Comparison of ENCODE assay signal across 8 cellular contexts in the genomic region with DNA sequence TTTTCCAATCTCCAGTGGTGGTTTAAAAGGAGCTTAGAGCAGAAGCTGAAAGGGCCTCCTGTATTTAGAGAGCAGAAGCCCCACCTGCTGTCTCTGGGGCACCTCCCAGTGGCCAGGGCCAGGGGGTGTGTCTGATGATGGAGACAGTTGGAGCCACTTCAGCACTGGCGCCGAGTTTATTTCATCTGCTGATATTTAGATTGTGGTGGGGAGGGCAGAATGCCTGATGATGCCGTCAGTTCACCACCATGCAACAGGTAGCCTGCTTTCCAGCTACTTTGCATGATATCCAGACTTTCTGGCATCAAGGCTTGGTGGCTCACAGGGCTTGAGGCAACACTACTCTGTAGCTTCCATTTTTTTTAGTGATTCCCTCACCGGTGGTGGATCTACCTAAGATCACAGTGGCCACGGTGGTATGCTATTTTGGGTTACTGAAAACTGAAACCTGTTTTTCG.
DNase-seq lines count a peak whose midpoint lies in the region; ATAC-seq, FAIRE-seq and TF ChIP-seq lines count a peak whose summit lies in the region.

No MANE protein-coding gene starts in this region.

- in situ Hi-C loops in transverse colon (cut with MboI; ENCODE audit: low pct_ligation_motif_present in 1 of 4, low pct_unique_long_range_greater_than_20kb in 1 of 4, low sequenced_read_pairs in 3 of 4): no loop called here

- FAIRE-seq in H1 (lab: Jason Lieb, UNC): no peak

- no peak overlapping the region for H2AK5ac ChIP-seq in H1 (ENCODE audit: low read depth, low read length)

- peak overlapping the region in 2 of 7 donors; percentile 39 to 44 for H3K4me3 Mint-ChIP-seq in CD8-positive, alpha-beta memory T cell
- H3K4me3 Mint-ChIP-seq in mesothelial cell of epicardium: peak overlapping the region; percentile 50

- no peak overlapping the region for H2BK20ac ChIP-seq in H1 (ENCODE audit: low read length)

- no peaks in the 10 kb centered on the region for H3K9me3 ChIP-seq in CD8-positive, alpha-beta memory T cell (ENCODE audit: low read length)
- H3K9me3 ChIP-seq in SU-DHL-6 (ENCODE audit: insufficient read depth, low read length) (no peaks in the 10 kb centered on the region), H1 (ENCODE audit: insufficient read depth in 2 of 2, low read depth in 1 of 2, low read length in 1 of 2) (peaks cover 1 to 2% of the 10 kb centered on the region in 2 experiments; a peak in 2 of 4 replicates), transverse colon (no peaks in the 10 kb centered on the region)

- no peaks in the 10 kb centered on the region for H3F3A ChIP-seq in SU-DHL-6 (ENCODE audit: insufficient read depth)

- no peak overlapping the region for H2BK120ac ChIP-seq in H1 (replicated peaks; ENCODE audit: low read depth, low read length)

- H3K56ac ChIP-seq in H1 (replicated peaks; ENCODE audit: insufficient read length, low read depth, low read length): no peak overlapping the region

- H3K27me3 ChIP-seq in CD8-positive, alpha-beta memory T cell (ENCODE audit: insufficient read depth, low read length, poor library complexity, severe bottlenecking): no peaks in the 10 kb centered on the region
- H3K27me3 ChIP-seq in SU-DHL-6 (ENCODE audit: low read length) (no peaks in the 10 kb centered on the region), H1 (replicated peaks in 1 of 4; ENCODE audit: control insufficient read depth in 3 of 4, extremely low read depth in 1 of 4, insufficient read depth in 3 of 4, low read length in 3 of 4) (no peaks in the 10 kb centered on the region), transverse colon (no peaks in the 10 kb centered on the region)

- H3K4me1 ChIP-seq in CD8-positive, alpha-beta memory T cell (ENCODE audit: insufficient read depth, low read length): no peaks in the 10 kb centered on the region
- H3K4me1 ChIP-seq in H1 (replicated peaks in 1 of 4; ENCODE audit: control insufficient read depth in 3 of 4, insufficient read depth in 4 of 4, low read length in 3 of 4): peaks cover 3 to 14% (median 11%) of the 10 kb centered on the region in 4 experiments; a peak in 5 of 7 replicates
- peaks cover 0 to 15% (median 0%) of the 10 kb centered on the region in 4 donors for H3K4me1 ChIP-seq in transverse colon

- no peak overlapping the region for H3K4me3 ChIP-seq in CD8-positive, alpha-beta memory T cell (ENCODE audit: low read length)
- no peak overlapping the region for H3K4me3 ChIP-seq in SU-DHL-6 (ENCODE audit: insufficient read depth, low read length, poor library complexity, severe bottlenecking)
- no peak overlapping the region for H3K4me3 ChIP-seq in H1 (ENCODE audit: extremely low read depth in 1 of 4, insufficient read depth in 2 of 4, low read depth in 3 of 4, low read length in 4 of 4)
- H3K4me3 ChIP-seq in transverse colon: no peak overlapping the region

- H2AFZ ChIP-seq in SU-DHL-6 (ENCODE audit: low read depth, low read length, severe bottlenecking) (peak overlapping the region; percentile 43), H1 (ENCODE audit: low read length) (peak overlapping the region; percentile 22; the same call in 1 of the 2 replicates)

- peak; percentile 21; the same call in 1 of the 2 replicates for TF ChIP-seq CTCF in LNCAP (IDR thresholded peaks at IDR 0.05)
- peak; percentile 25 for TF ChIP-seq CTCF in SU-DHL-6 (IDR thresholded peaks at IDR 0.05; ENCODE audit: insufficient read depth, low read length, poor library complexity, severe bottlenecking)
- TF ChIP-seq CTCF in H1 (IDR thresholded peaks at IDR 0.05; ENCODE audit: control extremely low read depth in 1 of 3, insufficient read depth in 1 of 3, low read depth in 1 of 3, low read length in 3 of 3): peak; percentile 20 to 32 (median 27); a peak in 3 of 4 replicates
- TF ChIP-seq CTCF in mesothelial cell of epicardium (IDR thresholded peaks at IDR 0.05; ENCODE audit: unreplicated experiment): no peak
- peak in 2 of 5 experiments; percentile 13 to 19 for TF ChIP-seq CTCF in transverse colon (IDR thresholded peaks at IDR 0.05)

- intact Hi-C loops in transverse colon (cut with DNase I; ENCODE audit: low total_unique reads): no loop called here

- DNase-seq in CD8-positive, alpha-beta memory T cell: peak in 4 of 5 donors; percentile 2 to 72 (median 10)
- DNase-seq in H1 (ENCODE audit: low read depth in 1 of 2, low spot score in 2 of 2) (peak in 1 of 2 experiments; percentile 54), mesothelial cell of epicardium (ENCODE audit: low spot score in 2 of 2, unreplicated experiment in 2 of 2) (no peak), transverse colon (peak; percentile 50)

- no peaks in the 10 kb centered on the region for H3K79me1 ChIP-seq in H1 (ENCODE audit: low read depth, low read length)

- H3K23me2 ChIP-seq in H1 (ENCODE audit: low read depth, low read length): no peaks in the 10 kb centered on the region; the same call in 1 of the 2 replicates

- no peaks in the 10 kb centered on the region for H3K9me2 ChIP-seq in SU-DHL-6 (replicated peaks; ENCODE audit: insufficient read depth, low read length)

- H3K4me2 ChIP-seq in SU-DHL-6 (ENCODE audit: low read depth, low read length, poor library complexity, severe bottlenecking): peak overlapping the region; percentile 4
- H3K4me2 ChIP-seq in H1 (ENCODE audit: insufficient read depth in 1 of 2, low read depth in 2 of 2, low read length in 2 of 2): peak overlapping the region in 1 of 2 experiments; percentile 23; a peak in 1 of 4 replicates

- no peak overlapping the region for H4K91ac ChIP-seq in H1 (replicated peaks; ENCODE audit: insufficient read length, low read length)

- peaks cover 0 to 11% (median 2%) of the 10 kb centered on the region in 3 donors for H3K36me3 Mint-ChIP-seq in CD8-positive, alpha-beta memory T cell
- no peaks in the 10 kb centered on the region for H3K36me3 Mint-ChIP-seq in mesothelial cell of epicardium

- no peak overlapping the region for H4K8ac ChIP-seq in H1 (ENCODE audit: extremely low read depth, insufficient read depth, low read length)

- H3K9ac ChIP-seq in SU-DHL-6 (ENCODE audit: low read length) (no peak overlapping the region), H1 (replicated peaks in 1 of 4; ENCODE audit: extremely low read depth in 1 of 4, low read depth in 3 of 4, low read length in 3 of 4) (no peak overlapping the region)

- H4K20me1 ChIP-seq in SU-DHL-6 (ENCODE audit: low read depth, low read length) (no peaks in the 10 kb centered on the region), H1 (replicated peaks in 1 of 2; ENCODE audit: control insufficient read depth in 1 of 2, insufficient read depth in 2 of 2, low read length in 2 of 2) (no peaks in the 10 kb centered on the region)

- H2BK5ac ChIP-seq in H1 (ENCODE audit: low read depth, low read length): peak overlapping the region; percentile 50; the same call in 1 of the 2 replicates

- no peaks in the 10 kb centered on the region for H3K36me3 ChIP-seq in CD8-positive, alpha-beta memory T cell (ENCODE audit: insufficient read depth, low read length)
- H3K36me3 ChIP-seq in SU-DHL-6 (ENCODE audit: low read length) (no peaks in the 10 kb centered on the region), H1 (ENCODE audit: control insufficient read depth in 2 of 4, insufficient read depth in 4 of 4, low read length in 3 of 4) (no peaks in the 10 kb centered on the region), transverse colon (no peaks in the 10 kb centered on the region)

- no peak overlapping the region for H3K27ac ChIP-seq in CD8-positive, alpha-beta memory T cell (ENCODE audit: low read depth, low read length)
- H3K27ac ChIP-seq in SU-DHL-6 (ENCODE audit: low read depth, low read length): no peak overlapping the region
- H3K27ac ChIP-seq in H1 (ENCODE audit: low read depth, low read length): no peak overlapping the region
- peak overlapping the region in 1 of 4 donors; percentile 41 for H3K27ac ChIP-seq in transverse colon

- no peaks in the 10 kb centered on the region for H3K9me3 Mint-ChIP-seq in CD8-positive, alpha-beta memory T cell
- no peaks in the 10 kb centered on the region for H3K9me3 Mint-ChIP-seq in mesothelial cell of epicardium

- TF ChIP-seq RAD21 in H1 (IDR thresholded peaks at IDR 0.05 in 1 of 2, conservative IDR thresholded peaks at IDR 0.05 in 1 of 2; ENCODE audit: low read depth in 2 of 2, low read length in 2 of 2): peak; percentile 43 to 61

- H4K5ac ChIP-seq in H1 (ENCODE audit: insufficient read length, low read depth, low read length): no peak overlapping the region

- TF ChIP-seq EP300 in H1 (IDR thresholded peaks at IDR 0.05; ENCODE audit: borderline replicate concordance in 1 of 2, low read depth in 2 of 2, low read length in 2 of 2): no peak
- no peak for TF ChIP-seq EP300 in transverse colon (IDR thresholded peaks at IDR 0.05; ENCODE audit: low read depth)

- TF ChIP-seq POLR2A in H1 (IDR thresholded peaks at IDR 0.05; ENCODE audit: control extremely low read depth in 1 of 2, low read depth in 2 of 2, low read length in 2 of 2) (no peak), transverse colon (IDR thresholded peaks at IDR 0.05) (no peak)

- peak overlapping the region; percentile 66; the same call in 1 of the 2 replicates for H2BK15ac ChIP-seq in H1 (ENCODE audit: low read length)

- no peak overlapping the region for H3K27ac Mint-ChIP-seq in CD8-positive, alpha-beta memory T cell
- H3K27ac Mint-ChIP-seq in mesothelial cell of epicardium: peak overlapping the region; percentile 88

- 80% methylated on average over 6 of the region's 6 CpGs; no CpG with 5 or more reads in 1 of the 2 experiments for WGBS in H1 (ENCODE audit: extremely low coverage in 1 of 2, insufficient coverage in 1 of 2, insufficient read length in 1 of 2, insufficient replicate concordance in 2 of 2, low coverage in 1 of 2, low lambda C conversion rate in 2 of 2, missing lambda C conversion rate in 1 of 2), 2 experiments
- WGBS in transverse colon (ENCODE audit: low coverage in 1 of 2), 2 donors: 63 to 83% methylated on average over 1 to 6 of the region's 6 CpGs

- H3K4me1 Mint-ChIP-seq in CD8-positive, alpha-beta memory T cell: peaks cover 19 to 35% (median 32%) of the 10 kb centered on the region in 3 donors
- H3K4me1 Mint-ChIP-seq in mesothelial cell of epicardium: peaks cover 21% of the 10 kb centered on the region

- H3K18ac ChIP-seq in H1 (ENCODE audit: extremely low read depth, low read length): no peak overlapping the region; the same call in 1 of the 2 replicates

- CTCF ChIA-PET in CD8-positive, alpha-beta memory T cell (lab: Charles Lee): interaction anchor here (0.6 to 3.2 kb wide), 15 partner anchors 10 to 525 kb away, joined by 3 to 15 read pairs (median 3); a partner anchor contains a TSS
- CTCF ChIA-PET in H1 (lab: Charles Lee; ENCODE audit: partially characterized antibody): interaction anchor here (0.6 to 4.0 kb wide), 14 partner anchors 10 to 524 kb away, joined by 3 to 31 read pairs (median 3); no protein-coding TSS in a partner anchor

- no peak overlapping the region for H3K14ac ChIP-seq in H1 (ENCODE audit: insufficient read length)

- no peak for ATAC-seq in GM19395 (IDR thresholded peaks at IDR 0.05; ENCODE audit: unreplicated experiment)
- ATAC-seq in HG03108 (IDR thresholded peaks at IDR 0.05; ENCODE audit: unreplicated experiment): no peak

- H2BK12ac ChIP-seq in H1 (ENCODE audit: low read depth, low read length): peak overlapping the region; percentile 46; the same call in 1 of the 2 replicates

- POLR2A ChIA-PET in CD8-positive, alpha-beta memory T cell (lab: Charles Lee): interaction anchor here (0.5 kb wide), 1 partner anchor 542 kb away, joined by 4 read pairs; no protein-coding TSS in a partner anchor
- POLR2A ChIA-PET in H1 (lab: Charles Lee; ENCODE audit: partially characterized antibody): interaction anchor here (1.1 to 1.8 kb wide), 2 partner anchors 15 to 523 kb away, joined by 3 to 4 read pairs; no protein-coding TSS in a partner anchor

- no peaks in the 10 kb centered on the region for H3K27me3 Mint-ChIP-seq in CD8-positive, alpha-beta memory T cell
- no peaks in the 10 kb centered on the region for H3K27me3 Mint-ChIP-seq in mesothelial cell of epicardium (ENCODE audit: low read depth)

- no peak overlapping the region for H3K4ac ChIP-seq in H1 (replicated peaks; ENCODE audit: insufficient read length, low read depth, low read length)

- H3K23ac ChIP-seq in H1 (ENCODE audit: insufficient read length): no peak overlapping the region

- no peaks in the 10 kb centered on the region for H3K79me2 ChIP-seq in SU-DHL-6 (ENCODE audit: insufficient read depth, low read length)
- H3K79me2 ChIP-seq in H1 (ENCODE audit: control insufficient read depth in 1 of 2, insufficient read depth in 2 of 2, low read length in 2 of 2): no peaks in the 10 kb centered on the region

Comparison
In these comparisons a context has a peak if more than half of its experiments do, and no peak if none do; other contexts are left out.
1. DNase-seq: peak in CD8-positive, alpha-beta memory T cell (4 of 5) and transverse colon (single experiment); none in mesothelial cell of epicardium (0 of 2).